ENCODE assay signal across 2 cellular contexts in genomic region chr6:134422426-134423231, GRCh38.
TF ChIP-seq lines count a peak whose summit lies in the region.

No MANE protein-coding gene starts in this region.

TF ChIP-seq in IMR-90, 13 proteins besides CTCF, POLR2A, EP300 and RAD21 (continued from another document):
- TF ChIP-seq ELK1 (IDR thresholded peaks at IDR 0.05; ENCODE audit: borderline replicate concordance, low read depth, low read length), result no peak
- TF ChIP-seq USF2 (IDR thresholded peaks at IDR 0.05; ENCODE audit: low read depth, low read length), result no peak
- no peak for TF ChIP-seq MAZ (IDR thresholded peaks at IDR 0.05; ENCODE audit: borderline replicate concordance, low read depth, low read length)
- TF ChIP-seq RCOR1 (IDR thresholded peaks at IDR 0.05; ENCODE audit: insufficient replicate concordance, low read length), result no peak
- TF ChIP-seq RFX5 (IDR thresholded peaks at IDR 0.05; ENCODE audit: low read depth, low read length), result no peak
- peak; percentile 51 for TF ChIP-seq CEBPB (IDR thresholded peaks at IDR 0.05; ENCODE audit: low read depth, low read length)
- peak; percentile 39; the same call in 1 of the 2 replicates for TF ChIP-seq NFE2L2 (IDR thresholded peaks at IDR 0.05; ENCODE audit: low read depth, low read length)
- peak; percentile 95 for TF ChIP-seq FOS (IDR thresholded peaks at IDR 0.05; ENCODE audit: low read depth, low read length)
- peak; percentile 3; the same call in 1 of the 2 replicates for TF ChIP-seq BHLHE40 (IDR thresholded peaks at IDR 0.05; ENCODE audit: low read depth, low read length)
- 0 out of 2 replicates have a peak, but pooled peaks have one; percentile 77 for TF ChIP-seq CHD1 (IDR thresholded peaks at IDR 0.05; ENCODE audit: low read depth, low read length)
- 0 out of 2 replicates have a peak, but pooled peaks have one; percentile 20 for TF ChIP-seq MAFK (IDR thresholded peaks at IDR 0.05; ENCODE audit: low read depth, low read length)

TF ChIP-seq in WTC11, 78 proteins besides CTCF, POLR2A, EP300 and RAD21:
- TF ChIP-seq AFF4 (CRISPR knock-in tag; IDR thresholded peaks at IDR 0.05; ENCODE audit: borderline replicate concordance) (no peak), ATF3 (CRISPR knock-in tag; conservative IDR thresholded peaks at IDR 0.05) (no peak), HMGXB4 (CRISPR knock-in tag; IDR thresholded peaks at IDR 0.05) (no peak), FOXP1 (CRISPR knock-in tag; IDR thresholded peaks at IDR 0.05; ENCODE audit: borderline replicate concordance) (no peak), FOXK1 (CRISPR knock-in tag; IDR thresholded peaks at IDR 0.05) (no peak), E2F4 (CRISPR knock-in tag; IDR thresholded peaks at IDR 0.05; ENCODE audit: borderline replicate concordance, low read depth) (no peak), SMAD4 (CRISPR knock-in tag; IDR thresholded peaks at IDR 0.05) (no peak), ZMAT4 (CRISPR knock-in tag; IDR thresholded peaks at IDR 0.05) (no peak), ZNF532 (CRISPR knock-in tag; IDR thresholded peaks at IDR 0.05; ENCODE audit: borderline replicate concordance) (no peak), E2F5 (CRISPR knock-in tag; IDR thresholded peaks at IDR 0.05) (no peak), TEAD4 (CRISPR knock-in tag; IDR thresholded peaks at IDR 0.05) (no peak), ZNF138 (CRISPR knock-in tag; conservative IDR thresholded peaks at IDR 0.05) (no peak), TP53 (CRISPR knock-in tag; IDR thresholded peaks at IDR 0.05) (no peak), MLX (CRISPR knock-in tag; IDR thresholded peaks at IDR 0.05) (no peak), KAT7 (CRISPR knock-in tag; IDR thresholded peaks at IDR 0.05; ENCODE audit: borderline replicate concordance) (no peak), IRF1 (CRISPR knock-in tag; IDR thresholded peaks at IDR 0.05) (no peak), JAZF1 (CRISPR knock-in tag; IDR thresholded peaks at IDR 0.05) (no peak)
TF ChIP-seq in WTC11: peak in this region for 0.
